20 cellular contexts compared by ENCODE assay signal in genomic region chr1:22315315-22316078, GRCh38.
"Had no signal": no experiment of that assay in that cellular context is flagged by ENCODE, and none has a peak within 500 bp of the region (broad histone marks: within the 10 kb centered on the region; RNA-seq: fewer than 3 reads in every experiment).

No MANE protein-coding gene starts in this region.

- DNase-seq: activated CD4-positive, alpha-beta T cell treated with anti-CD3 and anti-CD28 coated beads, Interleukin-2, amount 50 U/mL, for 4 hours; activated effector memory CD4-positive, alpha-beta T cell treated with Interleukin-2 at 50 U/mL for 16 hours; activated naive CD4-positive, alpha-beta T cell treated with anti-CD3 and anti-CD28 coated beads, Interleukin-2, amount 50 U/mL, for 16 hours; activated T-cell treated with anti-CD3 and anti-CD28 coated beads, Interleukin-2, amount 50 U/mL, for 1 hour; amniotic stem cell; caudate nucleus; colonic mucosa; effector CD4-positive, alpha-beta T cell; esophagus squamous epithelium; left colon; naive thymus-derived CD4-positive, alpha-beta T cell; SJCRH30; stimulated activated CD4-positive, alpha-beta T cell treated with anti-CD3 and anti-CD28 coated beads, Interleukin-4, amount 100 ng/mL, for 1 hour; stimulated activated naive B cell treated with anti-CD40 and anti-IgM and Interleukin-4, amounts not matched to agents 10 μg/mL and 1 μg/mL and 100 μg/mL, for 72 hours; SW 1271; thyroid gland had no signal

- H3K36me3 ChIP-seq: colonic mucosa, esophagus squamous epithelium, neutrophil, right atrium auricular region, SJCRH30, thyroid gland had no signal

- H3K4me1 Mint-ChIP-seq: stimulated activated naive B cell treated with anti-CD40 and anti-IgM and Interleukin-4, amounts not matched to agents 10 μg/mL and 1 μg/mL and 100 μg/mL, for 72 hours had no signal

- H3K4me1 ChIP-seq: colonic mucosa, esophagus squamous epithelium, right atrium auricular region, thyroid gland had no signal

- H3K4me3 ChIP-seq: colonic mucosa, esophagus squamous epithelium, mucosa of descending colon, right atrium auricular region, SJCRH30, thyroid gland had no signal

- H3K4me3 Mint-ChIP-seq: naive thymus-derived CD4-positive, alpha-beta T cell; stimulated activated naive B cell treated with anti-CD40 and anti-IgM and Interleukin-4, amounts not matched to agents 10 μg/mL and 1 μg/mL and 100 μg/mL, for 72 hours had no signal

- H3K27me3 ChIP-seq: colonic mucosa, right atrium auricular region, thyroid gland had no signal

- H3K9me3 ChIP-seq: colonic mucosa, esophagus squamous epithelium, mucosa of descending colon, neutrophil, right atrium auricular region, SJCRH30, thyroid gland had no signal

- ATAC-seq: activated CD4-positive, CD25-positive, alpha-beta regulatory T cell treated with anti-CD3 and anti-CD28 coated beads, Interleukin-2, amount 50 U/mL, for 24 hours; left colon; mucosa of descending colon; naive thymus-derived CD4-positive, alpha-beta T cell; stimulated activated naive B cell treated with anti-CD40 and anti-IgM and Interleukin-4, amounts not matched to agents 10 μg/mL and 1 μg/mL and 100 μg/mL, for 72 hours had no signal

- H3K27ac ChIP-seq: colonic mucosa, esophagus squamous epithelium, neutrophil, right atrium auricular region, SJCRH30, thyroid gland had no signal

- H3K27ac Mint-ChIP-seq: naive thymus-derived CD4-positive, alpha-beta T cell; stimulated activated naive B cell treated with anti-CD40 and anti-IgM and Interleukin-4, amounts not matched to agents 10 μg/mL and 1 μg/mL and 100 μg/mL, for 72 hours had no signal

- H3K36me3 Mint-ChIP-seq: stimulated activated naive B cell treated with anti-CD40 and anti-IgM and Interleukin-4, amounts not matched to agents 10 μg/mL and 1 μg/mL and 100 μg/mL, for 72 hours had no signal
